ENCODE assay signal across 8 cellular contexts in the genomic region with DNA sequence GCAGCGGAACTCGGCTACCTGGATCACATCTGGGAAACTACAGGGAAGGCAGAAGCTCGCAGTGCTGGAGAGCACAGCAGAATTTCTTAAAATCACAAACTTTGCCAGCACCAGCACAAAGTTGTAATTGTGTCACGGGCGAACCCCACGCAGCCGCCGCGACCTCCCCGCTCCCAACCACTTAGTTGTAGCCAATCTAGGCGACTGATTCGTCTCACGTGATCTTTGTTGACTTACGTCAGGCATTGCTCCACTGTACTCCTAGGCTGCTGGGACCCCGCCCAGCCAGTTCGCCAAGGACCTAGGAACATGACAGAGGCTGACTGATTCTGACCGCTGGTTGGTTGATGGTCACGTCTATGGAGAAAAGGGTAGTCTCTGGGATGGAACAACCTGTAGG. TPM values are rescaled to one million over a fixed set of nuclear protein-coding genes. Genes with fewer than 3 reads are reported as not detected.
A peak's percentile ranks its signal among the peaks of the same experiment; 100 is the strongest.
DNase-seq lines count a peak whose midpoint lies in the region; ATAC-seq lines count a peak whose summit lies in the region.

A gene (minus strand): TSS at position 206 of the 400 bp plus-strand sequence. CDS start 368 bp downstream, outside the sequence.

- H3K9me3 Mint-ChIP-seq in CD4-positive, alpha-beta memory T cell = no peaks in the 10 kb centered on the region
- H3K9me3 Mint-ChIP-seq in T-cell = no peaks in the 10 kb centered on the region

- peaks cover 0 to 33% of the 10 kb centered on the region in 2 donors for H3K36me3 Mint-ChIP-seq in CD4-positive, alpha-beta memory T cell
- H3K36me3 Mint-ChIP-seq in T-cell = peaks cover 7% of the 10 kb centered on the region

- H3K27me3 Mint-ChIP-seq in CD4-positive, alpha-beta memory T cell = no peaks in the 10 kb centered on the region
- no peaks in the 10 kb centered on the region for H3K27me3 Mint-ChIP-seq in T-cell

- H3K4me1 Mint-ChIP-seq in CD4-positive, alpha-beta memory T cell = peaks cover 0 to 32% (median 8%) of the 10 kb centered on the region in 4 donors
- H3K4me1 Mint-ChIP-seq in T-cell = peaks cover 0 to 28% (median 0%) of the 10 kb centered on the region in 3 donors

- H3K27me3 ChIP-seq in CD4-positive, alpha-beta memory T cell (ENCODE audit: insufficient read depth, low read length) = no peaks in the 10 kb centered on the region
- H3K27me3 ChIP-seq in SJCRH30 = no peaks in the 10 kb centered on the region

- H3K4me3 Mint-ChIP-seq in CD4-positive, alpha-beta memory T cell = peak within 1 kb of the TSS in 2 of 8 donors; percentile 83 to 94
- H3K4me3 Mint-ChIP-seq in T-cell = peak within 1 kb of the TSS in 1 of 3 donors; percentile 92

- ATAC-seq in HG02884 (IDR thresholded peaks at IDR 0.05; ENCODE audit: unreplicated experiment) (peak; percentile 94), T-cell (replicated peaks in 1 of 4) (peak in 2 of 4 experiments; percentile 89 to 90), GM21717 (IDR thresholded peaks at IDR 0.05; ENCODE audit: unreplicated experiment) (no peak)

- intact Hi-C loops in CD4-positive, alpha-beta memory T cell (cut with micrococcal nuclease) = loop anchor here (1.0 to 10.0 kb wide), 5 partner anchors 105 to 865 kb away; a partner anchor contains a TSS

- peak in 1 of 5 donors; percentile 87 for DNase-seq in CD4-positive, alpha-beta memory T cell
- DNase-seq in T-cell (peak in 19 of 34 experiments; percentile 63 to 83 (median 70)), non-pigmented ciliary epithelial cell (ENCODE audit: low read depth) (peak; percentile 76), SJCRH30 (no peak), retina (no peak)
- peak; percentile 49 for DNase-seq in effector CD8-positive, alpha-beta T cell (lab: John Stamatoyannopoulos, UW)

- POLR2A ChIA-PET in CD4-positive, alpha-beta memory T cell (lab: Charles Lee; ENCODE audit: partially characterized antibody) = interaction anchor here (0.9 to 3.1 kb wide), 7 partner anchors 9 to 575 kb away, joined by 3 to 44 read pairs (median 4); a partner anchor contains a TSS
- POLR2A ChIA-PET in T-cell (lab: Charles Lee) = interaction anchor here in 1 of 2 donors (0.7 to 2.3 kb wide), 6 partner anchors 9 to 860 kb away, joined by 3 to 8 read pairs (median 4); a partner anchor contains a TSS

- H3K27ac Mint-ChIP-seq in CD4-positive, alpha-beta memory T cell = peak within 1 kb of the TSS in 2 of 7 donors; percentile 98
- peak within 1 kb of the TSS in 1 of 2 donors; percentile 96 for H3K27ac Mint-ChIP-seq in T-cell

- H3K4me3 ChIP-seq in CD4-positive, alpha-beta memory T cell (ENCODE audit: low read length in 2 of 2) = peak within 1 kb of the TSS; percentile 85 to 90
- H3K4me3 ChIP-seq in SJCRH30 = no peak within 1 kb of the TSS

- H3K9me3 ChIP-seq in CD4-positive, alpha-beta memory T cell (ENCODE audit: control insufficient read depth in 1 of 2, low read length in 2 of 2) = no peaks in the 10 kb centered on the region
- no peaks in the 10 kb centered on the region for H3K9me3 ChIP-seq in SJCRH30 (replicated peaks)

- peak within 1 kb of the TSS; percentile 94 for H3K27ac ChIP-seq in CD4-positive, alpha-beta memory T cell (ENCODE audit: low read depth, low read length)
- no peak within 1 kb of the TSS for H3K27ac ChIP-seq in SJCRH30

- CTCF ChIA-PET in CD4-positive, alpha-beta memory T cell (lab: Charles Lee; ENCODE audit: partially characterized antibody) = interaction anchor here (1.0 kb wide), 1 partner anchor 272 kb away, joined by 3 read pairs; no protein-coding TSS in a partner anchor
- CTCF ChIA-PET in T-cell (lab: Charles Lee) = interaction anchor here in 1 of 2 donors (0.9 kb wide), 1 partner anchor 112 kb away, joined by 4 read pairs; no protein-coding TSS in a partner anchor

- H3K36me3 ChIP-seq in CD4-positive, alpha-beta memory T cell (ENCODE audit: insufficient read depth, low read length) = no peaks in the 10 kb centered on the region
- H3K36me3 ChIP-seq in SJCRH30 = no peaks in the 10 kb centered on the region

- peaks cover 33% of the 10 kb centered on the region for H3K4me1 ChIP-seq in CD4-positive, alpha-beta memory T cell (ENCODE audit: insufficient read depth, low read length)
- no peaks in the 10 kb centered on the region for H3K4me1 ChIP-seq in SJCRH30

RNA-seq across cellular contexts. Expression of the gene that starts here (rescaled TPM):
- 10 to 100 TPM; 70.8 to 71.8 TPM for total RNA-seq in CD4-positive, alpha-beta memory T cell
- polyA plus RNA-seq in CD4-positive, alpha-beta memory T cell = not detected
- total RNA-seq in T-cell = 100 to 1,000 TPM in 1 of 5 donors, 10 to 100 TPM in 2, under 1 TPM in 1, not detected in 1; 0.06 to 104 (median 57.4) TPM
- not detected in 2 replicates for total RNA-seq in SJCRH30 (2014; rRNA removed; shearing (Covaris generic))

Comparison
In these comparisons a context has a peak if more than half of its experiments do, and no peak if none do; other contexts are left out.
1. DNase-seq: peak in T-cell (19 of 34), effector CD8-positive, alpha-beta T cell (single experiment) and non-pigmented ciliary epithelial cell (single experiment); none in SJCRH30 (0 of 2) and retina (single experiment).